In genomic region chr3:172259726-172260248, GRCh38 we compare ENCODE assay signal across 15 cellular contexts.
DNase-seq lines count a peak whose midpoint lies in the region; TF ChIP-seq lines count a peak whose summit lies in the region.
"Had no signal": no experiment of that assay in that cellular context is flagged by ENCODE, and none has a peak within 500 bp of the region (broad histone marks: within the 10 kb centered on the region; RNA-seq: fewer than 3 reads in every experiment).

No MANE protein-coding gene starts in this region.

- H2AFZ ChIP-seq in GM23248, result no peak overlapping the region

- DNase-seq in GM23248 (peak; percentile 30), amniotic epithelial cell (ENCODE audit: low read depth) (peak; percentile 30), left kidney (ENCODE audit: low read depth, low spot score) (peak; percentile 16), stomach (no peak), NCI-H1694 (lab: John Stamatoyannopoulos, UW) (no peak), COR-L47 (lab: John Stamatoyannopoulos, UW) (no peak), SK-N-DZ (ENCODE audit: low spot score) (no peak)
- DNase-seq: activated CD8-positive, alpha-beta T cell treated with anti-CD3 and anti-CD28 coated beads, Interleukin-2, amount 10 ng/mL, durations not matched to agents 7 days and 5 days; AML-193; NCI-H1436; NCI-H2227 treated with DMSO at 0.1 percent for 48 hours; NK-92 treated with Interleukin-12 subunit alpha and Interleukin-12 subunit beta, amount 100 ng/mL, for 24 hours; stimulated activated CD4-positive, alpha-beta T cell treated with anti-CD3 and anti-CD28 coated beads, Interleukin-12 subunit alpha, Interleukin-12 subunit beta, amount 100 ng/mL, for 4 hours; stimulated activated naive CD8-positive, alpha-beta T cell treated with anti-CD3 and anti-CD28 coated beads, Interleukin-15, Interleukin-2, amounts not matched to agents 100 U/mL and 50 U/mL, for 24 hours; WERI-Rb-1 had no signal

- no peak for TF ChIP-seq CTCF in stomach (IDR thresholded peaks at IDR 0.05)

- no peaks in the 10 kb centered on the region for H3K9me3 ChIP-seq in GM23248 (ENCODE audit: low read depth)
- H3K9me3 ChIP-seq in stomach, result no peaks in the 10 kb centered on the region

- intact Hi-C loops in stomach (cut with DNase I; ENCODE audit: low total_unique reads), result no loop called here

- peaks cover 76% of the 10 kb centered on the region for H3K79me2 ChIP-seq in GM23248 (ENCODE audit: insufficient read depth)

- no peak overlapping the region for H3K4me3 ChIP-seq in GM23248
- no peak overlapping the region for H3K4me3 ChIP-seq in stomach

- H3K36me3 ChIP-seq in GM23248 (ENCODE audit: low read depth) (peaks cover 34% of the 10 kb centered on the region), stomach (peaks cover 0 to 33% (median 6%) of the 10 kb centered on the region in 4 donors)
- H3K36me3 ChIP-seq: WERI-Rb-1 had no signal

- peak overlapping the region; percentile 43 for H3K4me2 ChIP-seq in GM23248 (ENCODE audit: unreplicated experiment)

- no peak for TF ChIP-seq POLR2A in stomach (IDR thresholded peaks at IDR 0.05)

- H3K9ac ChIP-seq in GM23248, result peak overlapping the region; percentile 29

- H3K27me3 ChIP-seq in GM23248 (replicated peaks; ENCODE audit: insufficient read depth) (no peaks in the 10 kb centered on the region), stomach (no peaks in the 10 kb centered on the region)

- WGBS in GM23248 (ENCODE audit: low coverage in 1 of 2, low lambda C conversion rate in 2 of 2, missing lambda C conversion rate in 2 of 2), 2 experiments, result 2 to 6% methylated on average over 2 of the region's 2 CpGs
- WGBS in stomach, 5 donors, result 39 to 56% (median 53%) methylated on average over 2 of the region's 2 CpGs

- TF ChIP-seq EP300 in stomach (IDR thresholded peaks at IDR 0.05), result no peak

- H3F3A ChIP-seq in GM23248 (ENCODE audit: insufficient read depth), result peaks cover 50% of the 10 kb centered on the region

- no peaks in the 10 kb centered on the region for H3K9me2 ChIP-seq in GM23248 (ENCODE audit: insufficient read depth)

- H3K4me1 ChIP-seq in GM23248 (ENCODE audit: insufficient read depth) (peaks cover 54% of the 10 kb centered on the region), stomach (peaks cover 12 to 90% (median 51%) of the 10 kb centered on the region in 4 donors)

- H3K27ac ChIP-seq in GM23248 (peak overlapping the region; percentile 82), stomach (peak overlapping the region in 4 of 5 donors; percentile 5 to 84 (median 58))
- H3K27ac ChIP-seq: WERI-Rb-1 had no signal

- H4K20me1 ChIP-seq in GM23248 (ENCODE audit: insufficient read depth), result peaks cover 6% of the 10 kb centered on the region; the same call in 1 of the 2 replicates

- in situ Hi-C loops in GM23248 (cut with MboI), result no loop called here

Comparison
In these comparisons a context has a peak if more than half of its experiments do, and no peak if none do; other contexts are left out.
1. DNase-seq: peak in GM23248 (single experiment), amniotic epithelial cell (single experiment) and left kidney (single experiment); none in stomach (single experiment), NCI-H1694 (single experiment), COR-L47 (single experiment) and SK-N-DZ (single experiment).